In the genomic region with DNA sequence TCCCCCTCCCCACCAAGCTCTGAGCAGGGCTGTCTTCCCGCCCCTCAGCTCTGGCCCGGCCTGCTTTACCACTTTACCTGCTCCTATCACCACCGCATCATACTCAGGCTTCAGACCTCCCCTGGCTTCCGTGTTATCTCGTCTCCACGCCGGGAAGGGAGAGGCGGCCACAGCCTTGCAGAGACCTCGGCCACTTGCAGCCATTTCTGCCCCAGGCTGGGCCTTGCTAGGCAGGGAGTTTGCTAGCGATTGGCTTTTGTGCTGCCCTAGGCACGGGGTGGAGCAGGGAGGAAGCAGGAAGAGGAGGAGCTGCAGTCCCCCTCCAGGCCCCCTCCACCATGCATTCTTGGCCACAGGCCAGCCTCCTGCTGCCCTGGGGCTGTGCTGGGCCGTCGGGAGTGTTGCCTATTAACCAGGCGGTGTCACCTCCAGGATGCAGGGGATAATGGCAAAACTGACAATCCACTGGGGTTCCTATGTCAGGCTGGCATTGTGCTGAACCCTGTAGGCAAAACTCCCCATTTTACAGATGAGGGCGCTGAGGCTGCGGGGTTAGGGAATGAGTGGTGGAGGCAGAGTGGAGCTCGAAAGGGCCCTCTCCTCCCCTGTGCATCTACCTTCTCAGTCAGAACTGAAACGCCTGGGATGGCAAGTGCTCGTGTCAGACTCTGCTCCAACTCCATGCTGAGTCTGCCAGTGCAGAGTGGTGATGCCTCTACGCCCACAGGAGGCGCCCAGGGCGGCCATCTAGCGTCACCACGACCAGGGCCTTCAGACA, we compare ENCODE assay signal across 8 cellular contexts. TPM values are rescaled to one million over a fixed set of nuclear protein-coding genes. Genes with fewer than 3 reads are reported as not detected.
DNase-seq lines count a peak whose midpoint lies in the region; ATAC-seq and TF ChIP-seq lines count a peak whose summit lies in the region.

PYROXD2 (minus strand) TSS at position 251 of the 778 bp plus-strand sequence; CDS start at position 204, 47 bp downstream.

- TF ChIP-seq POLR2A in erythroblast (IDR thresholded peaks at IDR 0.05; ENCODE audit: low read length), result peak; percentile 83

- peak within 1 kb of the TSS; percentile 78 for H3K27ac Mint-ChIP-seq in HFFc6
- peak within 1 kb of the TSS; percentile 74 for H3K27ac Mint-ChIP-seq in stimulated activated naive CD8-positive, alpha-beta T cell treated with anti-CD3 and anti-CD28 coated beads, Interleukin-15, Interleukin-2, amounts not matched to agents 100 ng/mL and 50 ng/mL, for 24 hours

- peaks cover 32% of the 10 kb centered on the region for H3K4me1 Mint-ChIP-seq in HFFc6 (ENCODE audit: low read depth)
- H3K4me1 Mint-ChIP-seq in stimulated activated naive CD8-positive, alpha-beta T cell treated with anti-CD3 and anti-CD28 coated beads, Interleukin-15, Interleukin-2, amounts not matched to agents 100 ng/mL and 50 ng/mL, for 24 hours (ENCODE audit: low read depth), result peaks cover 12% of the 10 kb centered on the region

- peak within 1 kb of the TSS; percentile 89 for H3K4me3 Mint-ChIP-seq in HFFc6
- H3K4me3 Mint-ChIP-seq in stimulated activated naive CD8-positive, alpha-beta T cell treated with anti-CD3 and anti-CD28 coated beads, Interleukin-15, Interleukin-2, amounts not matched to agents 100 ng/mL and 50 ng/mL, for 24 hours, result peak within 1 kb of the TSS; percentile 80

- H3K9me3 Mint-ChIP-seq in HFFc6, result no peaks in the 10 kb centered on the region
- H3K9me3 Mint-ChIP-seq in stimulated activated naive CD8-positive, alpha-beta T cell treated with anti-CD3 and anti-CD28 coated beads, Interleukin-15, Interleukin-2, amounts not matched to agents 100 ng/mL and 50 ng/mL, for 24 hours, result no peaks in the 10 kb centered on the region

- DNase-seq in COLO668 (lab: John Stamatoyannopoulos, UW; ENCODE audit: unreplicated experiment), result peak; percentile 92
- peak; percentile 87 for DNase-seq in HFFc6
- peak; percentile 5 for DNase-seq in NCI-H446 treated with DMSO at 0.1 percent for 48 hours (lab: John Stamatoyannopoulos, UW)
- peak; percentile 46 for DNase-seq in activated T-cell treated with anti-CD3 and anti-CD28 coated beads, Interleukin-2, amount 50 U/mL, for 1 hour
- peak; percentile 92 to 93 for DNase-seq in erythroblast (lab: John Stamatoyannopoulos, UW)
- DNase-seq in mesenteric fat pad (ENCODE audit: low spot score), result peak; percentile 95

- peaks cover 5% of the 10 kb centered on the region for H3K36me3 Mint-ChIP-seq in HFFc6 (ENCODE audit: low read depth)
- peaks cover 5% of the 10 kb centered on the region for H3K36me3 Mint-ChIP-seq in stimulated activated naive CD8-positive, alpha-beta T cell treated with anti-CD3 and anti-CD28 coated beads, Interleukin-15, Interleukin-2, amounts not matched to agents 100 ng/mL and 50 ng/mL, for 24 hours (ENCODE audit: low read depth)

- no peak for TF ChIP-seq CTCF in HFFc6 (IDR thresholded peaks at IDR 0.05)

- no peak for ATAC-seq in GM21786 (IDR thresholded peaks at IDR 0.05; ENCODE audit: unreplicated experiment)

- peaks cover 2% of the 10 kb centered on the region; the same call in 1 of the 2 replicates for H3K27me3 Mint-ChIP-seq in HFFc6 (ENCODE audit: insufficient read depth)
- H3K27me3 Mint-ChIP-seq in stimulated activated naive CD8-positive, alpha-beta T cell treated with anti-CD3 and anti-CD28 coated beads, Interleukin-15, Interleukin-2, amounts not matched to agents 100 ng/mL and 50 ng/mL, for 24 hours, result no peaks in the 10 kb centered on the region

RNA-seq across cellular contexts. Expression of gene PYROXD2, which starts in this region (rescaled TPM):
- 10 to 100 TPM in 1 of 6 experiments, 1 to 10 TPM in 5; 7.6 to 10.3 (median 8.9) TPM for total RNA-seq in HFFc6 (2021; fragmentation: NEBNext Ultra II Directional; extraction: Animal tissue kit (Norgen Biotek cat#: 25700))
- 22.4 TPM for total RNA-seq in mesenteric fat pad

Comparison
In these comparisons a context has a peak if more than half of its experiments do, and no peak if none do; other contexts are left out.
1. DNase-seq: peak in every context shown above with its lines; median percentile 95 in mesenteric fat pad; 92 in erythroblast; 92 in COLO668; 87 in HFFc6; 46 in activated T-cell treated with anti-CD3 and anti-CD28 coated beads, Interleukin-2, amount 50 U/mL, for 1 hour; 5 in NCI-H446 treated with DMSO at 0.1 percent for 48 hours.